In the genomic region with DNA sequence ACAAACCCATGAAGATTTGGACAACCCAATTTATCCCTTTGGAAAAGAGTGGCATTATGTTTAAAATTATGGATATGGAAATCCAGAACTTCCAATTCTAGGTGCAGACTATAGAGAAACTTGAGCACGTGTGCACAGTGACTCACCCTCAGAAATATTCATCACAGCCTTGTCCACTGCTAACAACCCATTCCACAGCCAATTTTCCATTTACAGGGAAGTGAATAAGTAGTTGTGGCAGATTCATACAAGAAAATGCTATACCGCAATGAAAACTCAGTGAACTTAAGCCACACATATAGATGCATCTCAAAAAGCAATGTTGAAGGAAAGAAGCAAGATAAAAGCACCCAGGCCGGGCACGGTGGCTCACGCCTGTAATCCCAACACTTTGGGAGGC, we compare ENCODE assay signal across 1 cellular context.
TF ChIP-seq lines count a peak whose summit lies in the region.

No MANE protein-coding gene starts in this region.

TF ChIP-seq in HepG2, 621 proteins besides CTCF, POLR2A, EP300 and RAD21 (continued from another document):
- TF ChIP-seq, protein P1, sequence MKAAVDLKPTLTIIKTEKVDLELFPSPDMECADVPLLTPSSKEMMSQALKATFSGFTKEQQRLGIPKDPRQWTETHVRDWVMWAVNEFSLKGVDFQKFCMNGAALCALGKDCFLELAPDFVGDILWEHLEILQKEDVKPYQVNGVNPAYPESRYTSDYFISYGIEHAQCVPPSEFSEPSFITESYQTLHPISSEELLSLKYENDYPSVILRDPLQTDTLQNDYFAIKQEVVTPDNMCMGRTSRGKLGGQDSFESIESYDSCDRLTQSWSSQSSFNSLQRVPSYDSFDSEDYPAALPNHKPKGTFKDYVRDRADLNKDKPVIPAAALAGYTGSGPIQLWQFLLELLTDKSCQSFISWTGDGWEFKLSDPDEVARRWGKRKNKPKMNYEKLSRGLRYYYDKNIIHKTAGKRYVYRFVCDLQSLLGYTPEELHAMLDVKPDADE (CRISPR knock-in tag; IDR thresholded peaks at IDR 0.05), result no peak
- no peak for TF ChIP-seq SAP130 (CRISPR knock-in tag; IDR thresholded peaks at IDR 0.05; ENCODE audit: low read depth)
- no peak for TF ChIP-seq BRCA1 (CRISPR knock-in tag; IDR thresholded peaks at IDR 0.05)
- TF ChIP-seq TP53 (CRISPR knock-in tag; conservative IDR thresholded peaks at IDR 0.05), result no peak
- no peak for TF ChIP-seq SP1 (IDR thresholded peaks at IDR 0.05)
- no peak for TF ChIP-seq SP1 (CRISPR knock-in tag; IDR thresholded peaks at IDR 0.05)
